In genomic region chr7:130953193-130953592, GRCh38 we compare ENCODE assay signal across 26 cellular contexts.
A peak's percentile ranks its signal among the peaks of the same experiment; 100 is the strongest.
DNase-seq lines count a peak whose midpoint lies in the region; ATAC-seq and TF ChIP-seq lines count a peak whose summit lies in the region.
"Had no signal": no experiment of that assay in that cellular context is flagged by ENCODE, and none has a peak within 500 bp of the region (broad histone marks: within the 10 kb centered on the region; RNA-seq: fewer than 3 reads in every experiment).

No MANE protein-coding gene starts in this region.

- RAD21 ChIA-PET in HCT116 (lab: Charles Lee; ENCODE audit: low non-redundant PET in 1 of 2, low total read pairs in 2 of 2, uncharacterized antibody in 2 of 2, unreplicated experiment in 2 of 2), result no interaction called here

- H3K9ac ChIP-seq in HCT116 (ENCODE audit: low read length) (peak overlapping the region; percentile 11; the same call in 1 of the 2 replicates), smooth muscle cell (ENCODE audit: low read depth) (no peak overlapping the region)
- H3K9ac ChIP-seq: parathyroid adenoma had no signal

- 34% methylated on average over 4 of the region's 4 CpGs for WGBS in smooth muscle cell (ENCODE audit: low lambda C conversion rate)
- 84% methylated on average over 4 of the region's 4 CpGs for WGBS in suprapubic skin

- TF ChIP-seq CTCF in HCT116 (IDR thresholded peaks at IDR 0.05 in 2 of 3, conservative IDR thresholded peaks at IDR 0.05 in 1 of 3; ENCODE audit: borderline replicate concordance in 1 of 3, insufficient read depth in 1 of 3, low read depth in 2 of 3, low read length in 2 of 3) (no peak), activated B cell treated with CpG ODN at 0.5 μM for 24 hours (IDR thresholded peaks at IDR 0.05) (no peak), smooth muscle cell (IDR thresholded peaks at IDR 0.05; ENCODE audit: borderline replicate concordance, insufficient read depth, poor library complexity, severe bottlenecking) (no peak), suprapubic skin (IDR thresholded peaks at IDR 0.05) (no peak)

- intact Hi-C loops in HCT116 (cut with micrococcal nuclease), result no loop called here
- intact Hi-C loops in activated B cell treated with CpG ODN at 0.5 μM for 24 hours (cut with micrococcal nuclease), result no loop called here

- peaks cover 13% of the 10 kb centered on the region for H3K4me1 Mint-ChIP-seq in activated naive CD4-positive, alpha-beta T cell treated with anti-CD3 and anti-CD28 coated beads, Interleukin-2, amount 50 U/mL, for 24 hours
- H3K4me1 Mint-ChIP-seq in activated B cell treated with CpG ODN at 0.5 μM for 24 hours, result peaks cover 56% of the 10 kb centered on the region
- H3K4me1 Mint-ChIP-seq: nephron had no signal

- TF ChIP-seq EP300 in suprapubic skin (IDR thresholded peaks at IDR 0.05), result no peak

- no peak for ATAC-seq in activated naive CD4-positive, alpha-beta T cell treated with anti-CD3 and anti-CD28 coated beads, Interleukin-2, amount 50 U/mL, for 72 hours
- ATAC-seq in HCT116 (no peak), activated B cell treated with CpG ODN at 0.5 μM for 24 hours (ENCODE audit: low read depth) (no peak)
- ATAC-seq: right lobe of liver had no signal

- peak overlapping the region; percentile 71 for H3K27ac Mint-ChIP-seq in activated naive CD4-positive, alpha-beta T cell treated with anti-CD3 and anti-CD28 coated beads, Interleukin-2, amount 50 U/mL, for 24 hours
- no peak overlapping the region for H3K27ac Mint-ChIP-seq in activated naive CD4-positive, alpha-beta T cell treated with anti-CD3 and anti-CD28 coated beads, Interleukin-2, amount 50 U/mL, for 72 hours
- H3K27ac Mint-ChIP-seq in activated B cell treated with CpG ODN at 0.5 μM for 24 hours, result peak overlapping the region; percentile 25
- H3K27ac Mint-ChIP-seq: nephron had no signal

- H3K27me3 ChIP-seq in HCT116 (ENCODE audit: insufficient read depth, low read length), result no peaks in the 10 kb centered on the region
- no peaks in the 10 kb centered on the region for H3K27me3 ChIP-seq in smooth muscle cell (ENCODE audit: low read depth)
- H3K27me3 ChIP-seq in suprapubic skin, result no peaks in the 10 kb centered on the region
- H3K27me3 ChIP-seq: right lobe of liver, uterus had no signal

- H3K9me2 ChIP-seq in HCT116 (ENCODE audit: insufficient read depth), result no peaks in the 10 kb centered on the region

- BruUV-seq in HCT116 (replicated peaks; lab: Mats Ljungman, UMichigan), result no TSS peak

- H3K4me1 ChIP-seq in HCT116 (ENCODE audit: control insufficient read depth in 1 of 2, insufficient read depth in 2 of 2, low read length in 2 of 2) (peaks cover 67 to 93% of the 10 kb centered on the region in 2 experiments; a peak in 3 of 4 replicates), smooth muscle cell (ENCODE audit: low read depth) (peaks cover 6% of the 10 kb centered on the region), suprapubic skin (peaks cover 20% of the 10 kb centered on the region)
- H3K4me1 ChIP-seq: parathyroid adenoma had no signal

- H3K4me2 ChIP-seq in HCT116 (ENCODE audit: low read length), result no peak overlapping the region; the same call in 1 of the 2 replicates
- H3K4me2 ChIP-seq in smooth muscle cell, result peak overlapping the region; percentile 77

- H3K9me3 ChIP-seq in HCT116 (ENCODE audit: control insufficient read depth in 1 of 2, insufficient read depth in 1 of 2, low read depth in 1 of 2, low read length in 2 of 2), result no peaks in the 10 kb centered on the region
- H3K9me3 ChIP-seq in smooth muscle cell (replicated peaks; ENCODE audit: low read depth), result no peaks in the 10 kb centered on the region
- H3K9me3 ChIP-seq in suprapubic skin, result no peaks in the 10 kb centered on the region
- H3K9me3 ChIP-seq: right lobe of liver, uterus had no signal

- DNase-seq in activated naive CD4-positive, alpha-beta T cell treated with anti-CD3 and anti-CD28 coated beads, Interleukin-2, amount 50 U/mL, for 72 hours (ENCODE audit: low spot score in 2 of 2), result no peak
- no peak for DNase-seq in HCT116 (ENCODE audit: low read depth, low spot score)
- DNase-seq in activated B cell treated with CpG ODN at 0.5 μM for 24 hours, result no peak
- no peak for DNase-seq in smooth muscle cell (lab: John Stamatoyannopoulos, UW; ENCODE audit: unreplicated experiment)
- no peak for DNase-seq in SHP77 treated with DMSO at 0.1 percent for 48 hours (lab: John Stamatoyannopoulos, UW)
- DNase-seq in NCI-H69 (lab: John Stamatoyannopoulos, UW), result no peak
- DNase-seq in suprapubic skin (ENCODE audit: low spot score in 2 of 2), result no peak
- DNase-seq: activated CD4-positive, alpha-beta T cell treated with anti-CD3 and anti-CD28 coated beads, Interleukin-2, amount 50 U/mL, for 1 hour; activated gamma-delta T cell treated with Interleukin-2 at 50 U/mL for 16 hours; DMS 273 treated with DMSO at 0.1 percent for 48 hours; erythroblast; hippocampal formation; KBM-7; midbrain; NCI-H1694; NCI-H2171 treated with DMSO at 0.1 percent for 48 hours; NCI-H526; right lobe of liver; Right ventricle myocardium superior; stimulated activated CD4-positive, alpha-beta T cell treated with anti-CD3 and anti-CD28 coated beads, Interleukin-15, amount 100 ng/mL, for 24 hours; substantia nigra; uterus had no signal

- CTCF ChIA-PET in HCT116 (lab: Charles Lee), result no interaction called here
- CTCF ChIA-PET in activated B cell treated with CpG ODN at 0.5 μM for 24 hours (lab: Charles Lee), result no interaction called here

- peaks cover 25 to 71% of the 10 kb centered on the region in 2 experiments for H3K36me3 ChIP-seq in HCT116 (ENCODE audit: control insufficient read depth in 1 of 2, insufficient read depth in 2 of 2, low read length in 2 of 2)
- no peaks in the 10 kb centered on the region for H3K36me3 ChIP-seq in smooth muscle cell (ENCODE audit: low read depth)
- H3K36me3 ChIP-seq in suprapubic skin, result peaks cover 9% of the 10 kb centered on the region
- H3K36me3 ChIP-seq: right lobe of liver, uterus had no signal

- H3F3A ChIP-seq in smooth muscle cell (ENCODE audit: low read depth), result no peaks in the 10 kb centered on the region

- H3K4me3 Mint-ChIP-seq in activated naive CD4-positive, alpha-beta T cell treated with anti-CD3 and anti-CD28 coated beads, Interleukin-2, amount 50 U/mL, for 24 hours, result no peak overlapping the region
- H3K4me3 Mint-ChIP-seq in activated B cell treated with CpG ODN at 0.5 μM for 24 hours, result no peak overlapping the region
- H3K4me3 Mint-ChIP-seq: nephron had no signal

- H3K27me3 Mint-ChIP-seq in activated naive CD4-positive, alpha-beta T cell treated with anti-CD3 and anti-CD28 coated beads, Interleukin-2, amount 50 U/mL, for 24 hours, result no peaks in the 10 kb centered on the region
- H3K27me3 Mint-ChIP-seq in activated B cell treated with CpG ODN at 0.5 μM for 24 hours, result no peaks in the 10 kb centered on the region

- H3K36me3 Mint-ChIP-seq in activated naive CD4-positive, alpha-beta T cell treated with anti-CD3 and anti-CD28 coated beads, Interleukin-2, amount 50 U/mL, for 24 hours, result peaks cover 56% of the 10 kb centered on the region
- peaks cover 0 to 50% of the 10 kb centered on the region in 2 donors for H3K36me3 Mint-ChIP-seq in activated naive CD4-positive, alpha-beta T cell treated with anti-CD3 and anti-CD28 coated beads, Interleukin-2, amount 50 U/mL, for 72 hours
- peaks cover 60% of the 10 kb centered on the region for H3K36me3 Mint-ChIP-seq in activated B cell treated with CpG ODN at 0.5 μM for 24 hours (ENCODE audit: low read depth)

- H3K27ac ChIP-seq in HCT116 (ENCODE audit: low read depth, low read length) (peak overlapping the region; percentile 91; the same call in 1 of the 2 replicates), smooth muscle cell (ENCODE audit: low read depth) (peak overlapping the region; percentile 54), suprapubic skin (no peak overlapping the region)
- H3K27ac ChIP-seq: C4-2B, parathyroid adenoma, right lobe of liver had no signal

- no peak overlapping the region for H2AFZ ChIP-seq in HCT116 (ENCODE audit: low read depth, low read length, poor library complexity, severe bottlenecking)
- no peak overlapping the region for H2AFZ ChIP-seq in smooth muscle cell (ENCODE audit: low read depth)
- H2AFZ ChIP-seq: parathyroid adenoma had no signal

- H3K79me2 ChIP-seq in HCT116 (ENCODE audit: insufficient read depth, low read length) (peaks cover 100% of the 10 kb centered on the region), smooth muscle cell (ENCODE audit: low read depth) (peaks cover 76% of the 10 kb centered on the region)

- POLR2A ChIA-PET in HCT116 (lab: Charles Lee) (interaction anchor here (0.6 kb wide), 1 partner anchor 380 kb away, joined by 3 read pairs; no protein-coding TSS in a partner anchor), activated B cell treated with CpG ODN at 0.5 μM for 24 hours (lab: Charles Lee) (no interaction called here)

- H3K9me3 Mint-ChIP-seq in activated naive CD4-positive, alpha-beta T cell treated with anti-CD3 and anti-CD28 coated beads, Interleukin-2, amount 50 U/mL, for 24 hours, result no peaks in the 10 kb centered on the region
- no peaks in the 10 kb centered on the region for H3K9me3 Mint-ChIP-seq in activated naive CD4-positive, alpha-beta T cell treated with anti-CD3 and anti-CD28 coated beads, Interleukin-2, amount 50 U/mL, for 72 hours
- H3K9me3 Mint-ChIP-seq in activated B cell treated with CpG ODN at 0.5 μM for 24 hours, result no peaks in the 10 kb centered on the region
- H3K9me3 Mint-ChIP-seq: nephron had no signal

- H4K20me1 ChIP-seq in HCT116 (ENCODE audit: insufficient read depth) (no peaks in the 10 kb centered on the region), smooth muscle cell (ENCODE audit: low read depth) (peaks cover 18% of the 10 kb centered on the region)

- TF ChIP-seq POLR2A in HCT116 (IDR thresholded peaks at IDR 0.05; ENCODE audit: borderline replicate concordance, extremely low read depth, insufficient read depth, insufficient read length) (no peak), suprapubic skin (IDR thresholded peaks at IDR 0.05) (no peak)

- TF ChIP-seq RAD21 in HCT116 (IDR thresholded peaks at IDR 0.05; ENCODE audit: low read depth), result no peak

- H3K4me3 ChIP-seq in HCT116 (replicated peaks in 1 of 2; ENCODE audit: low read depth in 1 of 2, low read length in 2 of 2) (no peak overlapping the region), smooth muscle cell (no peak overlapping the region), suprapubic skin (no peak overlapping the region)
- H3K4me3 ChIP-seq: right lobe of liver, uterus had no signal

TF ChIP-seq in HCT116, 20 proteins besides CTCF, POLR2A, EP300 and RAD21 (continues in another document):
- TF ChIP-seq ZFX (IDR thresholded peaks at IDR 0.05), result no peak
- no peak for TF ChIP-seq CEBPB (IDR thresholded peaks at IDR 0.05; ENCODE audit: low read depth)
- TF ChIP-seq ATF3 (IDR thresholded peaks at IDR 0.05), result no peak
- TF ChIP-seq MAX (IDR thresholded peaks at IDR 0.05), result no peak
- no peak for TF ChIP-seq ZNF274 (IDR thresholded peaks at IDR 0.05; ENCODE audit: low read depth, low read length)
- TF ChIP-seq JUND (IDR thresholded peaks at IDR 0.05), result no peak

Comparison
In these comparisons a context has a peak if more than half of its experiments do, and no peak if none do; other contexts are left out.
1. H3K27ac Mint-ChIP-seq: peak in activated naive CD4-positive, alpha-beta T cell treated with anti-CD3 and anti-CD28 coated beads, Interleukin-2, amount 50 U/mL, for 24 hours (single experiment) and activated B cell treated with CpG ODN at 0.5 μM for 24 hours (single experiment); none in activated naive CD4-positive, alpha-beta T cell treated with anti-CD3 and anti-CD28 coated beads, Interleukin-2, amount 50 U/mL, for 72 hours (0 of 2).